13 cellular contexts compared by ENCODE assay signal in the genomic region with DNA sequence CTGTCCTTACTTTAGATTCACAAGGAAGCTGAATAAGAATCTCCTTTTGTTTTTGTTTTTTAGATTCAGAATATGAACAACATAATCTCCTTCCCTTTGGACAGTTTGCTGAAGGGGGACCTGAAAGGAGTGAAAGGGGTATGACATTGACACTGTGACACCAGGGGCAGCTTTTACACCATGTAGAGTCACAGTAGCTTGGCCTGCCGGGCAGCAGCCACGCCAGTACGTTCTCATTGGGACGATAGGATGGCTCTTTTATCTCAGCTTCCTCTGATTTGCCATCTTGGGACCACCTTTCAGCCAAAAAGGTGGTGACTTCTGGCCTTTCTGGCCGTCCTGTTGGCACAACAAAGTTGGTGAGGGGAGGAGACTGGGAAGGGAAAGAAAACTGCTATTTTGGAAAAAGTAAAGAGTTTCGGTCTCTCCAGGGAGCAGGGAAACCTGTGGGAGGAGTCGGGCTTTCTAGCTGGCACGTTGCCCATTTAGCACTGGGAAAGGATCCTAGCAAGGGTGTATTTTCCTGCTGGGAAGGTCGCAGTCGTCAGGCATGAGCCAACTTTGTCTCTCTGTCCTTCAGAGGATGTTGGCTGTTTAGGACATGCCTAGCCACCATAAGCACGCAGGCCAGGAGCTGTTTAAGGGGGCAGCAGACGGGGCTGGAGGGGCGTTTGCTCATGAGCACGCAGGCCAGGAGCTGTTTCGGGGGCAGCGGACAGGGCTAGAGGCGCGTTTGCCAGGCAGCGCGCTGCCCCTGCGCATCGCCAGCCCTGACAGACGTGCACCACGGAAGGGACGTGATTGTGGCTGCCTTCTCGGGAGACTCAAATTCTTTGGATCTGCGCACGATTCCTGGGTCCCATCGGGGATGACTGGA.
A peak's percentile ranks its signal among the peaks of the same experiment; 100 is the strongest.
DNase-seq lines count a peak whose midpoint lies in the region; ATAC-seq and TF ChIP-seq lines count a peak whose summit lies in the region.
"Had no signal": no experiment of that assay in that cellular context is flagged by ENCODE, and none has a peak within 500 bp of the region (broad histone marks: within the 10 kb centered on the region; RNA-seq: fewer than 3 reads in every experiment).

No MANE protein-coding gene starts in this region.

- no peaks in the 10 kb centered on the region for H3K27me3 ChIP-seq in adrenal gland
- H3K27me3 ChIP-seq in heart right ventricle = no peaks in the 10 kb centered on the region
- H3K27me3 ChIP-seq: MG63 had no signal

- peaks cover 10 to 14% of the 10 kb centered on the region in 2 donors for H3K4me1 ChIP-seq in adrenal gland (replicated peaks in 1 of 2)
- H3K4me1 ChIP-seq in heart right ventricle = peaks cover 7 to 33% (median 21%) of the 10 kb centered on the region in 9 donors

- 49 to 62% (median 57%) methylated on average over 21 to 29 of the region's 29 CpGs for WGBS in adrenal gland, 4 donors
- 46 to 59% methylated on average over 29 of the region's 29 CpGs for WGBS in heart right ventricle, 2 donors

- no peaks in the 10 kb centered on the region for H3K9me3 ChIP-seq in adrenal gland (replicated peaks in 1 of 3)
- H3K9me3 ChIP-seq in heart right ventricle = no peaks in the 10 kb centered on the region
- H3K9me3 ChIP-seq: MG63 had no signal

- ATAC-seq in heart right ventricle (peak; percentile 82 to 95 (median 87)), HG02938 (IDR thresholded peaks at IDR 0.05; ENCODE audit: unreplicated experiment) (no peak)

- intact Hi-C loops in adrenal gland (cut with DNase I) = no loop called here
- intact Hi-C loops in heart right ventricle (cut with DNase I) = no loop called here

- peak; percentile 58 for DNase-seq in COR-L47 (lab: John Stamatoyannopoulos, UW)
- peak; percentile 73 to 92 (median 85) for DNase-seq in adrenal gland
- DNase-seq in heart right ventricle = peak; percentile 72 to 86
- DNase-seq in pons (ENCODE audit: low spot score) = peak; percentile 19
- DNase-seq in activated CD4-positive, alpha-beta T cell treated with anti-CD3 and anti-CD28 coated beads, Interleukin-2, amount 50 U/mL, for 4 hours = no peak
- DNase-seq in medulla oblongata (ENCODE audit: extremely low spot score) = no peak
- no peak for DNase-seq in iPS-NIHi7 (ENCODE audit: extremely low spot score)
- DNase-seq: activated CD4-positive, alpha-beta T cell treated with anti-CD3 and anti-CD28 coated beads, Interleukin-2, amount 10 ng/mL, durations not matched to agents 24 days and 14 days; mesendoderm; MG63; NCI-H774; SW 1271 had no signal

- no peak for TF ChIP-seq CTCF in adrenal gland (IDR thresholded peaks at IDR 0.05)
- no peak for TF ChIP-seq CTCF in heart right ventricle (IDR thresholded peaks at IDR 0.05)

- no peak for TF ChIP-seq POLR2A in adrenal gland (IDR thresholded peaks at IDR 0.05)

- H3K36me3 ChIP-seq in adrenal gland (replicated peaks in 1 of 2) = no peaks in the 10 kb centered on the region
- peaks cover 0 to 34% (median 3%) of the 10 kb centered on the region in 9 donors for H3K36me3 ChIP-seq in heart right ventricle

- H3K4me3 ChIP-seq in adrenal gland (peak overlapping the region in 1 of 4 donors; percentile 22), heart right ventricle (peak overlapping the region in 3 of 10 donors; percentile 13 to 18 (median 15))
- H3K4me3 ChIP-seq: MG63 had no signal

- H3K27ac ChIP-seq in adrenal gland (peak overlapping the region in 3 of 5 donors; percentile 50 to 83 (median 81)), heart right ventricle (peak overlapping the region in 9 of 10 donors; percentile 68 to 86 (median 78))

Comparison
In these comparisons a context has a peak if more than half of its experiments do, and no peak if none do; other contexts are left out.
1. DNase-seq: peak in COR-L47 (single experiment), adrenal gland (7 of 7), heart right ventricle (2 of 2) and pons (single experiment); none in activated CD4-positive, alpha-beta T cell treated with anti-CD3 and anti-CD28 coated beads, Interleukin-2, amount 50 U/mL, for 4 hours (0 of 2), medulla oblongata (single experiment) and iPS-NIHi7 (single experiment).